14 cellular contexts compared by ENCODE assay signal in the genomic region with DNA sequence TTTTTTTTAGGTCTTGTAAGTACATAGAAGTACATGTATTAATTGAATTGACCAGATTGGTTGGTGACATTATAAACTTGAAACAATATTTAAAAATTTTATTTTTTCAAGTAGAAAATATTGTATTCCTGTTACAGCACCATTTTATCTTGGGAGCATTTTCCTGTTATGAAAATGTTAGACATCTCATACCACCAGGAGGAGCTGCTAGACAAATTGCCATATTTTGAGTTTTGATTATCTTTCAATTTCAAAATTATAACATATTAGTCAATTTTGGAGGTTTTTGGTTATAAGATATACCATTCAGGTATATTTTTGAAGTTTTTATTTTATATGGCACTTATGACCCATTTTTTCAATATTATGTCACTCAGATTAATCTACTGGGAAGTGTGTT.
DNase-seq lines count a peak whose midpoint lies in the region; ATAC-seq and TF ChIP-seq lines count a peak whose summit lies in the region.
"Had no signal": no experiment of that assay in that cellular context is flagged by ENCODE, and none has a peak within 500 bp of the region (broad histone marks: within the 10 kb centered on the region; RNA-seq: fewer than 3 reads in every experiment).

No MANE protein-coding gene starts in this region.

- no peaks in the 10 kb centered on the region for H3K36me3 ChIP-seq in mammary epithelial cell (ENCODE audit: insufficient read depth, low read length)
- no peaks in the 10 kb centered on the region for H3K36me3 ChIP-seq in RWPE2 (ENCODE audit: low read depth)

- in situ Hi-C loops in mammary epithelial cell (cut with MboI; ENCODE audit: low sequenced_read_pairs in 2 of 2): no loop called here

- ATAC-seq in RWPE2 (ENCODE audit: low read depth) (no peak), HG03280 (IDR thresholded peaks at IDR 0.05; ENCODE audit: unreplicated experiment) (no peak)
- ATAC-seq: mucosa of descending colon, right cardiac atrium had no signal

- DNase-seq in MCF 10A (ENCODE audit: unreplicated experiment) (peak; percentile 18), mammary epithelial cell (no peak), RWPE2 (ENCODE audit: low spot score) (no peak), fibroblast of the aortic adventitia (ENCODE audit: low read depth) (peak; percentile 13), NCI-H1436 (lab: John Stamatoyannopoulos, UW) (no peak), islet precursor cell (no peak), NOMO-1 treated with dmso at 0.1 percent for 144 hours (lab: John Stamatoyannopoulos, UW; ENCODE audit: unreplicated experiment) (no peak)
- DNase-seq: activated CD4-positive, alpha-beta memory T cell treated with anti-CD3 and anti-CD28 coated beads, Interleukin-2, amount 10 ng/mL, durations not matched to agents 7 days and 5 days; activated naive CD4-positive, alpha-beta T cell treated with anti-CD3 and anti-CD28 coated beads, Interleukin-2, amount 10 ng/mL, durations not matched to agents 7 days and 5 days; mucosa of descending colon; NCI-H2081 treated with DMSO at 0.1 percent for 48 hours; right cardiac atrium; T-helper 1 cell had no signal

- no peaks in the 10 kb centered on the region for H3K27me3 Mint-ChIP-seq in MCF 10A (ENCODE audit: insufficient read depth, unreplicated experiment)
- H3K27me3 Mint-ChIP-seq: activated CD4-positive, alpha-beta memory T cell treated with anti-CD3 and anti-CD28 coated beads, Interleukin-2, amount 10 ng/mL, durations not matched to agents 7 days and 5 days; activated naive CD4-positive, alpha-beta T cell treated with anti-CD3 and anti-CD28 coated beads, Interleukin-2, amount 10 ng/mL, durations not matched to agents 7 days and 5 days had no signal

- no peak overlapping the region for H3K9ac ChIP-seq in mammary epithelial cell (ENCODE audit: insufficient read depth, low read length)

- H3K9me3 ChIP-seq in mammary epithelial cell (replicated peaks; ENCODE audit: insufficient read depth, low read length): no peaks in the 10 kb centered on the region
- H3K9me3 ChIP-seq in RWPE2 (ENCODE audit: severe bottlenecking): peaks cover 3% of the 10 kb centered on the region
- H3K9me3 ChIP-seq: mucosa of descending colon had no signal

- POLR2A ChIA-PET in MCF 10A (lab: Yijun Ruan, JAX): interaction anchor here (0.6 kb wide), 1 partner anchor 54 kb away, joined by 4 read pairs; no protein-coding TSS in a partner anchor

- H3K4me2 ChIP-seq in mammary epithelial cell (ENCODE audit: insufficient read depth, low read depth, low read length): no peak overlapping the region

- no peaks in the 10 kb centered on the region for H3K9me3 Mint-ChIP-seq in MCF 10A (ENCODE audit: unreplicated experiment)

- H3K4me1 ChIP-seq in mammary epithelial cell (ENCODE audit: insufficient read depth, low read length) (no peaks in the 10 kb centered on the region), RWPE2 (ENCODE audit: insufficient read depth, poor library complexity, severe bottlenecking) (peaks cover 4% of the 10 kb centered on the region)

- BruUV-seq in MCF 10A (replicated peaks; lab: Mats Ljungman, UMichigan): no TSS peak
- BruUV-seq in mammary epithelial cell (replicated peaks; lab: Mats Ljungman, UMichigan): no TSS peak

- H3K27ac ChIP-seq in mammary epithelial cell (ENCODE audit: insufficient read depth, low read depth, low read length): no peak overlapping the region
- H3K27ac ChIP-seq in RWPE2 (ENCODE audit: poor library complexity, severe bottlenecking): no peak overlapping the region

- TF ChIP-seq CTCF in MCF 10A (IDR thresholded peaks at IDR 0.05; ENCODE audit: unreplicated experiment): peak; percentile 20
- peak in 1 of 2 donors; percentile 40 for TF ChIP-seq CTCF in mammary epithelial cell (conservative IDR thresholded peaks at IDR 0.05 in 1 of 2, IDR thresholded peaks at IDR 0.05 in 1 of 2; ENCODE audit: extremely low read depth in 1 of 2, insufficient read depth in 1 of 2, low read depth in 1 of 2, low read length in 2 of 2)
- TF ChIP-seq CTCF in RWPE2 (IDR thresholded peaks at IDR 0.05; ENCODE audit: poor library complexity, severe bottlenecking): peak; percentile 53
- TF ChIP-seq CTCF in fibroblast of the aortic adventitia (IDR thresholded peaks at IDR 0.05; ENCODE audit: insufficient read depth, low read length): peak; percentile 34

- dilution Hi-C loops in mammary epithelial cell (cut with HindIII; ENCODE audit: low sequenced_read_pairs): no loop called here

- intact Hi-C loops in MCF 10A (cut with micrococcal nuclease) (loop anchor here (1.0 kb wide), 1 partner anchor 243 kb away; no protein-coding TSS in a partner anchor), mammary epithelial cell (cut with micrococcal nuclease) (loop anchor here (2.0 kb wide), 1 partner anchor 244 kb away; no protein-coding TSS in a partner anchor)

- peaks cover 14% of the 10 kb centered on the region for H3K79me2 ChIP-seq in mammary epithelial cell (ENCODE audit: insufficient read depth, low read length)

- H3K27ac Mint-ChIP-seq in MCF 10A (ENCODE audit: low read depth, unreplicated experiment): no peak overlapping the region
- H3K27ac Mint-ChIP-seq: activated CD4-positive, alpha-beta memory T cell treated with anti-CD3 and anti-CD28 coated beads, Interleukin-2, amount 10 ng/mL, durations not matched to agents 7 days and 5 days; activated naive CD4-positive, alpha-beta T cell treated with anti-CD3 and anti-CD28 coated beads, Interleukin-2, amount 10 ng/mL, durations not matched to agents 7 days and 5 days had no signal

- H3K27me3 ChIP-seq in mammary epithelial cell (ENCODE audit: insufficient read depth, low read length) (no peaks in the 10 kb centered on the region), RWPE2 (ENCODE audit: insufficient read depth, poor library complexity, severe bottlenecking) (no peaks in the 10 kb centered on the region)

- no peak overlapping the region for H3K4me3 Mint-ChIP-seq in MCF 10A (ENCODE audit: unreplicated experiment)
- H3K4me3 Mint-ChIP-seq: activated CD4-positive, alpha-beta memory T cell treated with anti-CD3 and anti-CD28 coated beads, Interleukin-2, amount 10 ng/mL, durations not matched to agents 7 days and 5 days; activated naive CD4-positive, alpha-beta T cell treated with anti-CD3 and anti-CD28 coated beads, Interleukin-2, amount 10 ng/mL, durations not matched to agents 7 days and 5 days had no signal

- no peak overlapping the region for H3K4me3 ChIP-seq in mammary epithelial cell (replicated peaks in 1 of 3; ENCODE audit: insufficient read depth in 1 of 3, low read depth in 2 of 3, low read length in 3 of 3)
- H3K4me3 ChIP-seq in RWPE2 (ENCODE audit: severe bottlenecking): no peak overlapping the region
- no peak overlapping the region for H3K4me3 ChIP-seq in fibroblast of the aortic adventitia (ENCODE audit: low read depth, low read length)
- H3K4me3 ChIP-seq: mucosa of descending colon had no signal

- H3K4me1 Mint-ChIP-seq in MCF 10A (ENCODE audit: insufficient read depth, unreplicated experiment): peaks cover 8% of the 10 kb centered on the region
- H3K4me1 Mint-ChIP-seq: activated CD4-positive, alpha-beta memory T cell treated with anti-CD3 and anti-CD28 coated beads, Interleukin-2, amount 10 ng/mL, durations not matched to agents 7 days and 5 days; activated naive CD4-positive, alpha-beta T cell treated with anti-CD3 and anti-CD28 coated beads, Interleukin-2, amount 10 ng/mL, durations not matched to agents 7 days and 5 days had no signal

- CTCF ChIA-PET in MCF 10A (lab: Yijun Ruan, JAX) (interaction anchor here (0.6 to 2.8 kb wide), 12 partner anchors 16 to 1363 kb away, joined by 3 to 9 read pairs (median 4); no protein-coding TSS in a partner anchor), mammary epithelial cell (lab: Charles Lee; ENCODE audit: low non-redundant PET) (interaction anchor here (0.6 kb wide), 1 partner anchor 275 kb away, joined by 6 read pairs; no protein-coding TSS in a partner anchor)

- no peak overlapping the region for H2AFZ ChIP-seq in mammary epithelial cell (ENCODE audit: low read depth, low read length)

- H3K36me3 Mint-ChIP-seq in MCF 10A (ENCODE audit: insufficient read depth, unreplicated experiment): no peaks in the 10 kb centered on the region
- H3K36me3 Mint-ChIP-seq: activated naive CD4-positive, alpha-beta T cell treated with anti-CD3 and anti-CD28 coated beads, Interleukin-2, amount 10 ng/mL, durations not matched to agents 7 days and 5 days had no signal

- peaks cover 4% of the 10 kb centered on the region for H4K20me1 ChIP-seq in mammary epithelial cell (ENCODE audit: insufficient read depth, low read length)

Comparison
In these comparisons a context has a peak if more than half of its experiments do, and no peak if none do; other contexts are left out.
1. DNase-seq: peak in MCF 10A (single experiment) and fibroblast of the aortic adventitia (single experiment); none in mammary epithelial cell (single experiment), RWPE2 (single experiment), NCI-H1436 (single experiment), islet precursor cell (single experiment) and NOMO-1 treated with dmso at 0.1 percent for 144 hours (single experiment).